22 cellular contexts compared by ENCODE assay signal in genomic region chr4:55118397-55118796, GRCh38. TPM values are rescaled to one million over a fixed set of nuclear protein-coding genes. Genes with fewer than 3 reads are reported as not detected.
"Had no signal": no experiment of that assay in that cellular context is flagged by ENCODE, and none has a peak within 500 bp of the region (broad histone marks: within the 10 kb centered on the region; RNA-seq: fewer than 3 reads in every experiment).

No MANE protein-coding gene starts in this region.

- H3K27ac ChIP-seq: epithelial cell of prostate, esophagus muscularis mucosa, gastroesophageal sphincter, hepatocyte, neural progenitor cell, ovary, right atrium auricular region, thoracic aorta had no signal

- H3K4me1 ChIP-seq: gastroesophageal sphincter, right atrium auricular region had no signal

- H3K4me3 ChIP-seq: esophagus muscularis mucosa, gastroesophageal sphincter, hepatocyte, neural progenitor cell, ovary, right atrium auricular region, thoracic aorta had no signal

- H3K36me3 ChIP-seq: neural progenitor cell, ovary, right atrium auricular region, thoracic aorta had no signal

- DNase-seq: cortex of kidney; effector memory CD4-positive, alpha-beta T cell; glutamatergic neuron; kidney; left colon; mammary epithelial cell; midbrain; nucleus accumbens; ovary; stimulated activated CD4-positive, alpha-beta T cell treated with anti-CD3 and anti-CD28 coated beads, Interleukin-1b, Interleukin-23, amount 100 ng/mL, for 48 hours; stimulated activated CD4-positive, alpha-beta T cell treated with anti-CD3 and anti-CD28 coated beads, Interleukin-4, amount 100 ng/mL, for 24 hours; stimulated activated naive B cell treated with anti-CD40 and anti-IgM and Interleukin-4, amounts not matched to agents 10 μg/mL and 1 μg/mL and 100 μg/mL, for 72 hours; stimulated activated naive CD8-positive, alpha-beta T cell treated with anti-CD3 and anti-CD28 coated beads, Interleukin-15, amount 100 ng/mL, for 72 hours; substantia nigra had no signal

- ATAC-seq: gastroesophageal sphincter; left colon; natural killer cell treated with Interleukin-12 subunit alpha and Interleukin-12 subunit beta and Interleukin-15 and Interleukin-18, amount 100 ng/mL, for 72 hours; stimulated activated naive B cell treated with anti-CD40 and anti-IgM and Interleukin-4, amounts not matched to agents 10 μg/mL and 1 μg/mL and 100 μg/mL, for 72 hours; stimulated activated naive CD8-positive, alpha-beta T cell treated with anti-CD3 and anti-CD28 coated beads, Interleukin-15, amount 100 ng/mL, for 72 hours had no signal

- H3K9me3 ChIP-seq: esophagus muscularis mucosa, gastroesophageal sphincter, ovary, right atrium auricular region, thoracic aorta had no signal

- H3K27me3 ChIP-seq: esophagus muscularis mucosa, gastroesophageal sphincter, ovary, right atrium auricular region had no signal

RNA-seq across cellular contexts. Expression of gene KDR, which starts 7.0 kb away (rescaled TPM):
- total RNA-seq: natural killer cell treated with Interleukin-12 subunit alpha and Interleukin-12 subunit beta and Interleukin-15 and Interleukin-18, amount 100 ng/mL, for 72 hours had no signal
